1 cellular context compared by ENCODE assay signal in the genomic region with DNA sequence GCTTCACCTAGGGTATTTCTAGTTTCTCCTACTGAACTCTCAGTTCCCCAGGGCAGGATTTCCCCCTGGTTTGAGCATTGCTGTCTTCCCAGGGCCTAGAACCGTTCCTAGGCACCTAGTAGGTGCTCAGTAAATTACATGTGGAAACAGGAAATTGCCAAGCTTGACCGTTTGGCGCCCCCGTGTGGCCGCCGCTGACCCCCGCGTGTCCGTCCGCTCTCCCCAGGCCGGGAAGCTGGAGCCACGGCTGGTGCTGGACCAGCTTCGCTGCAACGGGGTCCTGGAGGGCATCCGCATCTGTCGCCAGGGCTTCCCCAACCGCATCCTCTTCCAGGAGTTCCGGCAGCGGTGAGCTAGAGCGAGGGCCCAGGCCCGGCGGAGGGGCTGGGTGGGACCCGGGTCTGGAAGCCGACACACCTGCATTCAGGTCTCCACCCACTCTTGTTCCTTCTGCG.
TF ChIP-seq lines count a peak whose summit lies in the region.

No MANE protein-coding gene starts in this region.

TF ChIP-seq in H1, 55 proteins besides CTCF, POLR2A, EP300 and RAD21 (continued from another document):
- TF ChIP-seq RNF2 (IDR thresholded peaks at IDR 0.05; ENCODE audit: borderline replicate concordance, low read depth, low read length, missing control alignments, poor library complexity, severe bottlenecking) (no peak), ASH2L (IDR thresholded peaks at IDR 0.05; ENCODE audit: low read length) (no peak), BCL11A (IDR thresholded peaks at IDR 0.05; ENCODE audit: low read depth in 2 of 2, low read length in 2 of 2) (no peak), BACH1 (IDR thresholded peaks at IDR 0.05; ENCODE audit: low read length) (no peak), RXRA (IDR thresholded peaks at IDR 0.05; ENCODE audit: insufficient read depth, low read depth, low read length) (no peak), HDAC2 (IDR thresholded peaks at IDR 0.05; ENCODE audit: borderline replicate concordance in 1 of 2, low read depth in 2 of 2, low read length in 2 of 2) (no peak), SIRT6 (IDR thresholded peaks at IDR 0.05; ENCODE audit: low read length) (no peak), CHD1 (IDR thresholded peaks at IDR 0.05; ENCODE audit: low read depth, low read length) (no peak), CREB1 (IDR thresholded peaks at IDR 0.05) (0 out of 2 replicates have a peak, but pooled peaks have one; percentile 48), ZNF274 (IDR thresholded peaks at IDR 0.05; ENCODE audit: borderline replicate concordance, extremely low read depth, low read length) (no peak), NRF1 (IDR thresholded peaks at IDR 0.05; ENCODE audit: low read depth, low read length) (no peak), SP1 (IDR thresholded peaks at IDR 0.05; ENCODE audit: low read depth, low read length) (no peak), CEBPB (IDR thresholded peaks at IDR 0.05; ENCODE audit: low read depth, low read length) (no peak), KDM1A (IDR thresholded peaks at IDR 0.05; ENCODE audit: borderline replicate concordance, low read length) (peak; percentile 85; the same call in 1 of the 2 replicates), KDM4A (IDR thresholded peaks at IDR 0.05; ENCODE audit: low read depth, low read length, severe bottlenecking) (no peak), NANOG (IDR thresholded peaks at IDR 0.05; ENCODE audit: insufficient read depth, low read depth, low read length, poor library complexity, severe bottlenecking) (no peak)
- TF ChIP-seq, protein P1, sequence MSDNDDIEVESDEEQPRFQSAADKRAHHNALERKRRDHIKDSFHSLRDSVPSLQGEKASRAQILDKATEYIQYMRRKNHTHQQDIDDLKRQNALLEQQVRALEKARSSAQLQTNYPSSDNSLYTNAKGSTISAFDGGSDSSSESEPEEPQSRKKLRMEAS (IDR thresholded peaks at IDR 0.05) = peak; percentile 48; the same call in 1 of the 2 replicates
